Comparison of ENCODE assay signal across 8 cellular contexts in genomic region chr17:60142872-60143499, GRCh38. TPM values are rescaled to one million over a fixed set of nuclear protein-coding genes. Genes with fewer than 3 reads are reported as not detected.
DNase-seq lines count a peak whose midpoint lies in the region; TF ChIP-seq lines count a peak whose summit lies in the region.

No MANE protein-coding gene starts in this region.

- peak; percentile 93 for DNase-seq in ACHN
- DNase-seq in GM19238 (ENCODE audit: insufficient read length, low spot score) = peak; percentile 63
- peak; percentile 92 for DNase-seq in NCI-H1092 treated with DMSO at 0.1 percent for 48 hours (lab: John Stamatoyannopoulos, UW)
- peak; percentile 79 for DNase-seq in SK-N-MC (ENCODE audit: low read depth, low spot score)
- DNase-seq in activated naive CD4-positive, alpha-beta T cell treated with anti-CD3 and anti-CD28 coated beads for 36 hours = peak; percentile 93
- peak; percentile 90 for DNase-seq in glutamatergic neuron
- DNase-seq in ovary = peak in 4 of 5 donors; percentile 24 to 66 (median 57)
- peak; percentile 83 to 94 for DNase-seq in tibial nerve (ENCODE audit: low spot score in 2 of 2)

- H3K36me3 ChIP-seq in SK-N-MC (ENCODE audit: insufficient read depth, low read length) (no peaks in the 10 kb centered on the region), ovary (no peaks in the 10 kb centered on the region), tibial nerve (no peaks in the 10 kb centered on the region)

- no peak overlapping the region for H3K27ac Mint-ChIP-seq in activated naive CD4-positive, alpha-beta T cell treated with anti-CD3 and anti-CD28 coated beads for 36 hours
- peak overlapping the region; percentile 62 for H3K27ac Mint-ChIP-seq in glutamatergic neuron (ENCODE audit: unreplicated experiment)

- TF ChIP-seq EP300 in ovary (IDR thresholded peaks at IDR 0.05) (no peak), tibial nerve (IDR thresholded peaks at IDR 0.05) (peak in 1 of 2 donors; percentile 23)

- TF ChIP-seq CTCF in glutamatergic neuron (IDR thresholded peaks at IDR 0.05; ENCODE audit: partially characterized antibody, unreplicated experiment) (peak; percentile 55), ovary (IDR thresholded peaks at IDR 0.05) (no peak), tibial nerve (IDR thresholded peaks at IDR 0.05) (peak; percentile 51 to 73 (median 64))

- no peaks in the 10 kb centered on the region for H3K36me3 Mint-ChIP-seq in activated naive CD4-positive, alpha-beta T cell treated with anti-CD3 and anti-CD28 coated beads for 36 hours (ENCODE audit: low read depth)
- peaks cover 4% of the 10 kb centered on the region for H3K36me3 Mint-ChIP-seq in glutamatergic neuron (ENCODE audit: unreplicated experiment)

- H3K4me3 ChIP-seq in SK-N-MC (peak overlapping the region; percentile 78), ovary (no peak overlapping the region), tibial nerve (no peak overlapping the region)

- peaks cover 4% of the 10 kb centered on the region for H3K4me1 ChIP-seq in ovary (ENCODE audit: insufficient read depth)
- H3K4me1 ChIP-seq in tibial nerve = peaks cover 0 to 44% (median 18%) of the 10 kb centered on the region in 4 donors

- peaks cover 20% of the 10 kb centered on the region for H3K4me1 Mint-ChIP-seq in activated naive CD4-positive, alpha-beta T cell treated with anti-CD3 and anti-CD28 coated beads for 36 hours (ENCODE audit: low read depth)
- H3K4me1 Mint-ChIP-seq in glutamatergic neuron (ENCODE audit: low read depth, unreplicated experiment) = peaks cover 25% of the 10 kb centered on the region

- H3K27ac ChIP-seq in SK-N-MC (0 out of 2 replicates have a peak overlapping the region, but pooled peaks have one; percentile 37), ovary (no peak overlapping the region), tibial nerve (no peak overlapping the region)

- 6 to 7% (median 6%) methylated on average over 10 of the region's 10 CpGs for WGBS in ovary, 3 donors
- 7% methylated on average over 10 of the region's 10 CpGs for WGBS in tibial nerve, 2 donors

- intact Hi-C loops in activated naive CD4-positive, alpha-beta T cell treated with anti-CD3 and anti-CD28 coated beads for 36 hours (cut with micrococcal nuclease) = loop anchor here (1.0 kb wide), 3 partner anchors 31 to 293 kb away; no protein-coding TSS in a partner anchor
- intact Hi-C loops in ovary (cut with DNase I) = no loop called here

- in situ Hi-C loops in ACHN (cut with HindIII; ENCODE audit: low pct_ligation_motif_present, low pct_unique_long_range_greater_than_20kb, low sequenced_read_pairs) = no loop called here

- H3K27me3 ChIP-seq in ovary (no peaks in the 10 kb centered on the region), tibial nerve (peaks cover 4 to 79% of the 10 kb centered on the region in 2 donors)

- CTCF ChIA-PET in activated naive CD4-positive, alpha-beta T cell treated with anti-CD3 and anti-CD28 coated beads for 36 hours (lab: Charles Lee) = interaction anchor here (0.6 to 2.5 kb wide), 4 partner anchors 10 to 105 kb away, joined by 3 to 9 read pairs (median 6); no protein-coding TSS in a partner anchor

- no peaks in the 10 kb centered on the region for H3K9me3 ChIP-seq in SK-N-MC (ENCODE audit: low read depth, low read length)
- no peaks in the 10 kb centered on the region for H3K9me3 ChIP-seq in ovary
- H3K9me3 ChIP-seq in tibial nerve = no peaks in the 10 kb centered on the region

- no peak for TF ChIP-seq POLR2A in ovary (IDR thresholded peaks at IDR 0.05)
- TF ChIP-seq POLR2A in tibial nerve (IDR thresholded peaks at IDR 0.05) = no peak

- peak overlapping the region; percentile 22 for H3K4me3 Mint-ChIP-seq in activated naive CD4-positive, alpha-beta T cell treated with anti-CD3 and anti-CD28 coated beads for 36 hours
- H3K4me3 Mint-ChIP-seq in glutamatergic neuron (ENCODE audit: unreplicated experiment) = peak overlapping the region; percentile 83

- H3K9ac ChIP-seq in SK-N-MC (ENCODE audit: insufficient read length) = peak overlapping the region; percentile 16

- H3K27me3 Mint-ChIP-seq in activated naive CD4-positive, alpha-beta T cell treated with anti-CD3 and anti-CD28 coated beads for 36 hours (ENCODE audit: low read depth) = peaks cover 91% of the 10 kb centered on the region
- peaks cover 30% of the 10 kb centered on the region for H3K27me3 Mint-ChIP-seq in glutamatergic neuron (ENCODE audit: unreplicated experiment)

- H3K9me3 Mint-ChIP-seq in activated naive CD4-positive, alpha-beta T cell treated with anti-CD3 and anti-CD28 coated beads for 36 hours = no peaks in the 10 kb centered on the region
- H3K9me3 Mint-ChIP-seq in glutamatergic neuron (ENCODE audit: unreplicated experiment) = peaks cover 11% of the 10 kb centered on the region

RNA-seq across cellular contexts. Expression of gene CA4, which starts 6.8 kb away (rescaled TPM):
- not detected for total RNA-seq in activated naive CD4-positive, alpha-beta T cell treated with anti-CD3 and anti-CD28 coated beads for 36 hours
- total RNA-seq in glutamatergic neuron (ENCODE audit: unreplicated experiment) (0.98 TPM), ovary (10 to 100 TPM in 1 of 7 donors, 1 to 10 TPM in 6; 1.1 to 21.8 (median 3.1) TPM), tibial nerve (1 to 10 TPM; 1.0 to 8.7 (median 2.3) TPM)
- 10 to 100 TPM in 1 of 2 donors, 1 to 10 TPM in 1; 9.4 to 39.3 TPM for polyA plus RNA-seq in ovary

Comparison
In these comparisons a context has a peak if more than half of its experiments do, and no peak if none do; other contexts are left out.
1. CTCF ChIP-seq: peak in glutamatergic neuron (single experiment) and tibial nerve (5 of 5); none in ovary (0 of 3).
2. Peak in every context shown above with its lines, with median percentiles within 50 percentile points of each other: DNase-seq.